1 cellular context compared by ENCODE assay signal in genomic region chr4:16090306-16090705, GRCh38.
A peak's percentile ranks its signal among the peaks of the same experiment; 100 is the strongest.
TF ChIP-seq lines count a peak whose summit lies in the region.

No MANE protein-coding gene starts in this region.

TF ChIP-seq in HepG2, 621 proteins besides CTCF, POLR2A, EP300 and RAD21:
- TF ChIP-seq, protein P1, sequence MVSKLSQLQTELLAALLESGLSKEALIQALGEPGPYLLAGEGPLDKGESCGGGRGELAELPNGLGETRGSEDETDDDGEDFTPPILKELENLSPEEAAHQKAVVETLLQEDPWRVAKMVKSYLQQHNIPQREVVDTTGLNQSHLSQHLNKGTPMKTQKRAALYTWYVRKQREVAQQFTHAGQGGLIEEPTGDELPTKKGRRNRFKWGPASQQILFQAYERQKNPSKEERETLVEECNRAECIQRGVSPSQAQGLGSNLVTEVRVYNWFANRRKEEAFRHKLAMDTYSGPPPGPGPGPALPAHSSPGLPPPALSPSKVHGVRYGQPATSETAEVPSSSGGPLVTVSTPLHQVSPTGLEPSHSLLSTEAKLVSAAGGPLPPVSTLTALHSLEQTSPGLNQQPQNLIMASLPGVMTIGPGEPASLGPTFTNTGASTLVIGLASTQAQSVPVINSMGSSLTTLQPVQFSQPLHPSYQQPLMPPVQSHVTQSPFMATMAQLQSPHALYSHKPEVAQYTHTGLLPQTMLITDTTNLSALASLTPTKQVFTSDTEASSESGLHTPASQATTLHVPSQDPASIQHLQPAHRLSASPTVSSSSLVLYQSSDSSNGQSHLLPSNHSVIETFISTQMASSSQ (IDR thresholded peaks at IDR 0.05; ENCODE audit: low read depth) = 0 out of 2 replicates have a peak, but pooled peaks have one; percentile 24
- TF ChIP-seq, protein P1 (CRISPR knock-in tag; IDR thresholded peaks at IDR 0.05; ENCODE audit: borderline replicate concordance) = no peak; the same call in 1 of the 2 replicates
- no peak for TF ChIP-seq ZNF33B (CRISPR knock-in tag; IDR thresholded peaks at IDR 0.05)
